8 cellular contexts compared by ENCODE assay signal in the genomic region with DNA sequence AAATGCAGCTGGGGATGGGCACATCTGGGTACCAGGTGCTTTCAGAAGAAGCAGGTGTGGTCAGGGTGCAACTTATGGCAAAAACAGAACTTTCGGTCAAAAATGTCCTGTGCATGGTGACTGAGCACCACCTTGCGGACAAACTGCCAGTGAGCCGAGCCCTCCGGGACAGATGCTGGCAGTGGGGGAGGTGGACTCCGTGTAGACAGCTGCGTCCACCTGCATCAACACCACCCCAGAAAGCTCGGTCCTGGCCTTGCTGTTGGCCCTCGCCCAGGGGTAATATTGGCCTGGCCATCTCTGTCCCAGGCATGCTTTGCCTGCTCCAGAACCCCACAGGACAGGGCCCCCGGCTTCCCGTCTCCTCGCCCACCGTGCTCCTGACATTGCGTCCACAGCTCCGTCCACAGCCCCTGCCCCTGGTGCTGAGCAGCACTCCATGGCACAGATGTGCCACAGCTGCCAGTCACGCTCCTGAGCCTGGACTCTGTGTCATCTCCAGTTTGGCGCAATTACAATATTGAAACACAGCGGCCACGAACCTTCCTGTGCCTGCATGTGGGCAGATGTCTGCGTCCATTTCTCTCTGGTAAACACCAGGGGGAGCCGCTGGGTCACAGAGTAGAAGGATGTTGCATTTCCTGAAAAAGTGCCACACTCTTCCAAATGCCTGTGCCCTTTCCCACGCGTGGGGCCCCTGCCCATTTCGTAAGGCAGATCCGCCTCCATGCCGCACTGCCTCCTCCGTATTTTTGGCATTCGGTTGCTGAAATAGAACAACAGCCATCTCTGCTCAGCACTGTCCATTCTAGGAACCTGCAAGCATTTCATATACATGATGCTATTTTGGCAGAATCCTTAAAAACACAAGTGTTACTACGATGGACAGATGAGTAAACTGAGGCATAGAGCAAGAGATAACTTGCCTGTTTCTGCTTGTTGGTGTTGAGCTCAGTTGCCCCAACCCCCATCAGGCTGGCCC. TPM values are rescaled to one million over a fixed set of nuclear protein-coding genes. Genes with fewer than 3 reads are reported as not detected.
DNase-seq lines count a peak whose midpoint lies in the region; TF ChIP-seq lines count a peak whose summit lies in the region.

No MANE protein-coding gene starts in this region.

- TF ChIP-seq CTCF in AG10803 (conservative IDR thresholded peaks at IDR 0.05; ENCODE audit: low read length), result peak; percentile 78

- H3K4me3 ChIP-seq in AG10803 (ENCODE audit: low read length), result peak overlapping the region; percentile 18; the same call in 1 of the 2 replicates

- peak; percentile 75 for DNase-seq in AG10803 (ENCODE audit: low read depth)
- DNase-seq in GM19240 (ENCODE audit: insufficient read length, low spot score), result peak; percentile 83
- DNase-seq in HPDE6-E6E7 (ENCODE audit: extremely low spot score), result peak; percentile 78
- DNase-seq in NOMO-1 treated with dmso at 0.1 percent for 144 hours (lab: John Stamatoyannopoulos, UW; ENCODE audit: unreplicated experiment), result peak; percentile 80
- peak; percentile 4 for DNase-seq in activated CD8-positive, alpha-beta memory T cell treated with anti-CD3 and anti-CD28 coated beads, Interleukin-2, amount 50 U/mL, for 24 hours (ENCODE audit: extremely low read depth)
- DNase-seq in epidermal melanocyte (ENCODE audit: insufficient read length, low spot score), result peak; percentile 70
- DNase-seq in mucosa of gallbladder (ENCODE audit: low spot score), result peak; percentile 77
- DNase-seq in stimulated activated CD8-positive, alpha-beta memory T cell treated with anti-CD3 and anti-CD28 coated beads, Interleukin-7, amount 100 ng/mL, for 24 hours (ENCODE audit: low read depth), result peak; percentile 26

RNA-seq across cellular contexts. Expression of gene SLC6A19, which starts 33.4 kb away (rescaled TPM):
- total RNA-seq in mucosa of gallbladder, result 179 TPM

RNA-seq across cellular contexts. Expression of gene SLC12A7, which starts 56.2 kb away (rescaled TPM):
- 344 TPM for total RNA-seq in mucosa of gallbladder

RNA-seq across cellular contexts. Expression of gene SLC6A18, which starts 57.2 kb away (rescaled TPM):
- not detected for total RNA-seq in mucosa of gallbladder

Comparison
In these comparisons a context has a peak if more than half of its experiments do, and no peak if none do; other contexts are left out.
1. Peak in every context shown above with its lines: DNase-seq and H3K4me3 ChIP-seq.
2. DNase-seq: peak in every context shown above with its lines; median percentile 83 in GM19240; 80 in NOMO-1 treated with dmso at 0.1 percent for 144 hours; 78 in HPDE6-E6E7; 77 in mucosa of gallbladder; 75 in AG10803; 70 in epidermal melanocyte; 26 in stimulated activated CD8-positive, alpha-beta memory T cell treated with anti-CD3 and anti-CD28 coated beads, Interleukin-7, amount 100 ng/mL, for 24 hours; 4 in activated CD8-positive, alpha-beta memory T cell treated with anti-CD3 and anti-CD28 coated beads, Interleukin-2, amount 50 U/mL, for 24 hours.